1 cellular context compared by ENCODE assay signal in genomic region chr2:173963323-173963816, GRCh38.
TF ChIP-seq lines count a peak whose summit lies in the region.

No MANE protein-coding gene starts in this region.

TF ChIP-seq in K562, 482 proteins besides CTCF, POLR2A, EP300 and RAD21 (continued from another document):
- TF ChIP-seq ZHX1 (conservative IDR thresholded peaks at IDR 0.05; ENCODE audit: low read length) (0 out of 2 replicates have a peak, but pooled peaks have one; percentile 25), STAG1 (CRISPR knock-in tag; IDR thresholded peaks at IDR 0.05; ENCODE audit: borderline replicate concordance) (no peak), MEIS2 (IDR thresholded peaks at IDR 0.05; ENCODE audit: partially characterized antibody) (no peak), ZFP36 (IDR thresholded peaks at IDR 0.05; ENCODE audit: low read depth, low read length, partially characterized antibody) (no peak), DMBX1 (CRISPR knock-in tag; IDR thresholded peaks at IDR 0.05; ENCODE audit: borderline replicate concordance) (peak; percentile 36; the same call in 1 of the 2 replicates), SMAD3 (CRISPR knock-in tag; conservative IDR thresholded peaks at IDR 0.05) (0 out of 2 replicates have a peak, but pooled peaks have one; percentile 16), ZNF41 (CRISPR knock-in tag; conservative IDR thresholded peaks at IDR 0.05) (0 out of 2 replicates have a peak, but pooled peaks have one; percentile 13), IRF9 (tag; IDR thresholded peaks at IDR 0.05) (no peak), KDM1A (IDR thresholded peaks at IDR 0.05) (peak in 1 of 2 experiments; percentile 26; a peak in 1 of 4 replicates), MYC (IDR thresholded peaks at IDR 0.05; ENCODE audit: low read depth, low read length) (peak; percentile 4; the same call in 1 of the 2 replicates), MYC (CRISPR knock-in tag; IDR thresholded peaks at IDR 0.05; ENCODE audit: borderline replicate concordance, low read depth) (no peak), NBN (IDR thresholded peaks at IDR 0.05; ENCODE audit: low read depth) (no peak), SIN3A (IDR thresholded peaks at IDR 0.05; ENCODE audit: borderline replicate concordance in 2 of 2, control insufficient read depth in 1 of 2, low read depth in 2 of 2, low read length in 2 of 2) (peak in 1 of 2 experiments; percentile 55; a peak in 1 of 4 replicates), SAP30 (IDR thresholded peaks at IDR 0.05; ENCODE audit: borderline replicate concordance, insufficient read depth, low read depth, low read length, poor library complexity, severe bottlenecking) (peak; percentile 52), MAFK (IDR thresholded peaks at IDR 0.05; ENCODE audit: low read length) (no peak), RCOR1 (IDR thresholded peaks at IDR 0.05; ENCODE audit: borderline replicate concordance in 1 of 2, low read depth in 2 of 2, low read length in 2 of 2) (peak in 1 of 2 experiments; percentile 43; a peak in 1 of 4 replicates), YY1 (IDR thresholded peaks at IDR 0.05; ENCODE audit: borderline replicate concordance in 1 of 3, control insufficient read depth in 1 of 3, extremely low read depth in 1 of 3, insufficient read depth in 3 of 3, insufficient read length in 1 of 3, insufficient replicate concordance in 2 of 3, low read depth in 1 of 3, low read length in 2 of 3) (peak; percentile 58 to 94 (median 87)), ELF1 (tag; IDR thresholded peaks at IDR 0.05) (no peak), E2F5 (CRISPR knock-in tag; IDR thresholded peaks at IDR 0.05) (no peak), ZNF436 (CRISPR knock-in tag; IDR thresholded peaks at IDR 0.05) (no peak), ZFX (CRISPR knock-in tag; IDR thresholded peaks at IDR 0.05) (peak; percentile 40; the same call in 1 of the 2 replicates), RFX5 (IDR thresholded peaks at IDR 0.05; ENCODE audit: low read depth, low read length) (0 out of 2 replicates have a peak, but pooled peaks have one; percentile 44), NONO (IDR thresholded peaks at IDR 0.05; ENCODE audit: low read depth in 2 of 2, low read length in 1 of 2) (peak in 1 of 2 experiments; percentile 19; a peak in 1 of 4 replicates), NFE2L1 (tag; IDR thresholded peaks at IDR 0.05; ENCODE audit: borderline replicate concordance, low read depth) (no peak), MCM2 (IDR thresholded peaks at IDR 0.05; ENCODE audit: low read depth) (no peak), SIRT6 (IDR thresholded peaks at IDR 0.05; ENCODE audit: low read depth, low read length) (no peak), ZNF586 (CRISPR knock-in tag; conservative IDR thresholded peaks at IDR 0.05) (0 out of 2 replicates have a peak, but pooled peaks have one; percentile 24), HOXB6 (CRISPR knock-in tag; IDR thresholded peaks at IDR 0.05; ENCODE audit: borderline replicate concordance) (no peak), ERF (CRISPR knock-in tag; IDR thresholded peaks at IDR 0.05) (peak; percentile 53; the same call in 1 of the 2 replicates), SPI1 (IDR thresholded peaks at IDR 0.05; ENCODE audit: borderline replicate concordance, low read depth, low read length) (no peak), DEAF1 (CRISPR knock-in tag; IDR thresholded peaks at IDR 0.05) (0 out of 2 replicates have a peak, but pooled peaks have one; percentile 19), ZNF778 (CRISPR knock-in tag; IDR thresholded peaks at IDR 0.05) (no peak), PCBP2 (IDR thresholded peaks at IDR 0.05; ENCODE audit: low read depth, low read length, poor library complexity, severe bottlenecking) (no peak), SRF (CRISPR knock-in tag; IDR thresholded peaks at IDR 0.05) (no peak), NR2F6 (CRISPR knock-in tag; IDR thresholded peaks at IDR 0.05) (peak; percentile 56; the same call in 1 of the 2 replicates), MECOM (CRISPR knock-in tag; IDR thresholded peaks at IDR 0.05) (0 out of 2 replicates have a peak, but pooled peaks have one; percentile 42), ZNF282 (CRISPR knock-in tag; IDR thresholded peaks at IDR 0.05) (no peak), MIER1 (IDR thresholded peaks at IDR 0.05; ENCODE audit: low read depth) (peak; percentile 1; the same call in 1 of the 2 replicates), ETV1 (tag; conservative IDR thresholded peaks at IDR 0.05; ENCODE audit: low read depth) (no peak), ZNF449 (CRISPR knock-in tag; IDR thresholded peaks at IDR 0.05) (0 out of 2 replicates have a peak, but pooled peaks have one; percentile 11), HLTF (IDR thresholded peaks at IDR 0.05) (no peak), ZNF584 (CRISPR knock-in tag; IDR thresholded peaks at IDR 0.05; ENCODE audit: low read depth) (0 out of 2 replicates have a peak, but pooled peaks have one; percentile 55), CC2D1A (IDR thresholded peaks at IDR 0.05) (no peak), CCNT2 (IDR thresholded peaks at IDR 0.05; ENCODE audit: borderline replicate concordance, extremely low read depth, insufficient read length, low read depth, low read length) (peak; percentile 36), ZBED1 (IDR thresholded peaks at IDR 0.05) (no peak), ZBTB9 (CRISPR knock-in tag; IDR thresholded peaks at IDR 0.05) (0 out of 2 replicates have a peak, but pooled peaks have one; percentile 40), ZNF184 (CRISPR knock-in tag; IDR thresholded peaks at IDR 0.05) (no peak), KDM2B (CRISPR knock-in tag; IDR thresholded peaks at IDR 0.05) (0 out of 2 replicates have a peak, but pooled peaks have one; percentile 42), KAT7 (CRISPR knock-in tag; IDR thresholded peaks at IDR 0.05; ENCODE audit: borderline replicate concordance) (no peak), RUNX1 (IDR thresholded peaks at IDR 0.05; ENCODE audit: low read depth) (no peak), ZNF444 (CRISPR knock-in tag; IDR thresholded peaks at IDR 0.05) (no peak), CHD1 (IDR thresholded peaks at IDR 0.05; ENCODE audit: low read length) (peak; percentile 97), ZBTB17 (CRISPR knock-in tag; IDR thresholded peaks at IDR 0.05) (0 out of 2 replicates have a peak, but pooled peaks have one; percentile 17), ZFPM2 (CRISPR knock-in tag; IDR thresholded peaks at IDR 0.05) (no peak), TAF9B (IDR thresholded peaks at IDR 0.05; ENCODE audit: partially characterized antibody) (no peak), SNIP1 (IDR thresholded peaks at IDR 0.05; ENCODE audit: low read depth) (no peak), CBX1 (IDR thresholded peaks at IDR 0.05; ENCODE audit: low read depth) (no peak), ZSCAN29 (IDR thresholded peaks at IDR 0.05) (0 out of 2 replicates have a peak, but pooled peaks have one; percentile 8), UBTF (IDR thresholded peaks at IDR 0.05; ENCODE audit: borderline replicate concordance in 1 of 2, low read depth in 2 of 2, low read length in 2 of 2) (peak in 1 of 2 experiments; percentile 80; a peak in 1 of 4 replicates)
